9 cellular contexts compared by ENCODE assay signal in the genomic region with DNA sequence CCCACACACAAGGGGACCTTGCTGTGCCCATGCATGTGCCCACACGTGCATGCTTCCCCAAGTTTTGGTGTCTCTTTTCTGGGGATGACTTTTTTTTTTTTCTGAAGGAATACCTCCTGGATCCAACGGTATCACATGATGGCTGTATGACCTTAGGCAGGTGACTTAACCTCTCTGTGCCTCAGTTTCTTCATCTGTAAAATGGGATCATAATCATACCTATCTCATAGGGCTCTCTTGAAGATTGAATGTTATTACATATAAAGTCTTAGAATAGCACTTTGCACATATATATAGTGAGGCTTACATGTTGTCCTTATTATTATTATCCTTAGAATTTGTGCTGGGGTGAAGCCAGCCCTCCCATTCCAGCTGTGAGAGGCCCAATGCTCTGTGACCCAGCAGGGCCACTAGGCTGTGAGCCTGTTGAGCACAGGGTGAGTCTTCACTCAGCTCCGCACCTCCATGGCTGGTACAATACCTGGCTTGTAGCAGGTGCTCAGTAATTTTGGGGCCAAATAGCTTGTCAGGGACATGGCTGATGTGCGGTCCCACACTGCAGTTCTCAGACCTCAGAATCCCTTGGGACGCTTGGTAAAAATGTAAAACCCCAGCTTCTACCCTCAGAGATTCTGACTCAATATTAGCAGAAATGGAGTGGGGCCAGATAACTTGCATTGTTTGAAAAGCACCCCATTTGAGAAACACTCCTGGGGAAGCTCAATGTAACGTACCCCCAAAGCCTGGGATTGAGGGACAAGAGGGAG. TPM values are rescaled to one million over a fixed set of nuclear protein-coding genes. Genes with fewer than 3 reads are reported as not detected.
"Had no signal": no experiment of that assay in that cellular context is flagged by ENCODE, and none has a peak within 500 bp of the region (broad histone marks: within the 10 kb centered on the region; RNA-seq: fewer than 3 reads in every experiment).

No MANE protein-coding gene starts in this region.

- H3K4me3 ChIP-seq: left ventricle myocardium inferior, psoas muscle, right lobe of liver, thyroid gland had no signal

- DNase-seq: brain microvascular endothelial cell, left ventricle myocardium inferior, right lobe of liver, thyroid gland had no signal

- H3K9me3 ChIP-seq: left ventricle myocardium inferior, psoas muscle, right lobe of liver, thyroid gland had no signal

- H3K27me3 ChIP-seq: right lobe of liver, thyroid gland had no signal

- ATAC-seq: activated T-helper 17 cell treated with anti-CD3 and anti-CD28 coated beads, Interleukin-2, amount 50 U/mL, for 72 hours had no signal

- H3K4me1 ChIP-seq: psoas muscle, right lobe of liver, thyroid gland had no signal

- H3K27ac ChIP-seq: brain microvascular endothelial cell, epithelial cell of prostate, psoas muscle, right lobe of liver, thyroid gland, VCaP had no signal

- H3K36me3 ChIP-seq: brain microvascular endothelial cell, left ventricle myocardium inferior, right lobe of liver, thyroid gland had no signal

RNA-seq across cellular contexts. Expression of gene STUM, which starts 20.6 kb away (rescaled TPM):
- total RNA-seq: activated T-helper 17 cell treated with anti-CD3 and anti-CD28 coated beads, Interleukin-2, amount 50 U/mL, for 72 hours; T-helper 1 cell treated with Interleukin-12 subunit alpha and Interleukin-12 subunit beta and Interleukin-4 antibody, amounts not matched to agents 30 ng/mL and 1 ng/mL, for 36 hours had no signal
